Comparison of ENCODE assay signal across 24 cellular contexts in genomic region chr19:11458236-11458900, GRCh38. TPM values are rescaled to one million over a fixed set of nuclear protein-coding genes. Genes with fewer than 3 reads are reported as not detected.
A peak's percentile ranks its signal among the peaks of the same experiment; 100 is the strongest.
DNase-seq lines count a peak whose midpoint lies in the region; ATAC-seq, FAIRE-seq and TF ChIP-seq lines count a peak whose summit lies in the region.
"Had no signal": no experiment of that assay in that cellular context is flagged by ENCODE, and none has a peak within 500 bp of the region (broad histone marks: within the 10 kb centered on the region; RNA-seq: fewer than 3 reads in every experiment).

No MANE protein-coding gene starts in this region.

- peaks cover 18% of the 10 kb centered on the region for H3K27me3 Mint-ChIP-seq in T-helper 17 cell
- H3K27me3 Mint-ChIP-seq in activated naive CD4-positive, alpha-beta T cell treated with anti-CD3 and anti-CD28 coated beads, Interleukin-2, amount 10 ng/mL, durations not matched to agents 7 days and 5 days, result peaks cover 26% of the 10 kb centered on the region

- peak overlapping the region in 1 of 2 donors; percentile 45 for H3K4me3 ChIP-seq in neuronal stem cell (ENCODE audit: low read length in 2 of 2)
- H3K4me3 ChIP-seq in coronary artery, result no peak overlapping the region
- H3K4me3 ChIP-seq: GM23248 had no signal

- H2AK5ac ChIP-seq in neuronal stem cell (ENCODE audit: low read depth, low read length), result no peak overlapping the region

- TF ChIP-seq POLR2A in GM12892 (IDR thresholded peaks at IDR 0.05; ENCODE audit: low read depth, low read length), result no peak

- H3K4me1 Mint-ChIP-seq in T-helper 17 cell, result no peaks in the 10 kb centered on the region
- H3K4me1 Mint-ChIP-seq in activated naive CD4-positive, alpha-beta T cell treated with anti-CD3 and anti-CD28 coated beads, Interleukin-2, amount 10 ng/mL, durations not matched to agents 7 days and 5 days, result no peaks in the 10 kb centered on the region

- H2AFZ ChIP-seq in neuronal stem cell (ENCODE audit: low read length), result no peak overlapping the region
- H2AFZ ChIP-seq: GM23248 had no signal

- H3K9me3 Mint-ChIP-seq in activated naive CD4-positive, alpha-beta T cell treated with anti-CD3 and anti-CD28 coated beads, Interleukin-2, amount 10 ng/mL, durations not matched to agents 7 days and 5 days, result no peaks in the 10 kb centered on the region
- H3K9me3 Mint-ChIP-seq: CD4-positive, CD25-positive, alpha-beta regulatory T cell had no signal

- CTCF ChIA-PET in activated naive CD4-positive, alpha-beta T cell treated with anti-CD3 and anti-CD28 coated beads, Interleukin-2, amount 10 ng/mL, durations not matched to agents 7 days and 5 days (lab: Charles Lee), result interaction anchor here (0.6 to 1.5 kb wide), 2 partner anchors 8 to 27 kb away, joined by 3 to 4 read pairs; no protein-coding TSS in a partner anchor

- no peak for ATAC-seq in T-helper 17 cell
- no peak for ATAC-seq in activated CD4-positive, CD25-positive, alpha-beta regulatory T cell treated with anti-CD3 and anti-CD28 coated beads, Interleukin-2, amount 50 U/mL, for 24 hours

- no peak overlapping the region for H3K27ac Mint-ChIP-seq in T-helper 17 cell
- no peak overlapping the region for H3K27ac Mint-ChIP-seq in activated naive CD4-positive, alpha-beta T cell treated with anti-CD3 and anti-CD28 coated beads, Interleukin-2, amount 10 ng/mL, durations not matched to agents 7 days and 5 days
- H3K27ac Mint-ChIP-seq: CD4-positive, CD25-positive, alpha-beta regulatory T cell had no signal

- no peak overlapping the region for H2BK120ac ChIP-seq in neuronal stem cell (ENCODE audit: low read depth, low read length)

- peaks cover 0 to 2% of the 10 kb centered on the region in 2 donors for H3K4me1 ChIP-seq in neuronal stem cell (ENCODE audit: control insufficient read depth in 2 of 2, insufficient read depth in 1 of 2, low read depth in 1 of 2, low read length in 2 of 2)
- H3K4me1 ChIP-seq: BE2C had no signal

- H4K8ac ChIP-seq in neuronal stem cell (ENCODE audit: low read depth, low read length), result no peak overlapping the region

- H3K4me3 Mint-ChIP-seq in T-helper 17 cell, result peak overlapping the region; percentile 7
- no peak overlapping the region for H3K4me3 Mint-ChIP-seq in activated naive CD4-positive, alpha-beta T cell treated with anti-CD3 and anti-CD28 coated beads, Interleukin-2, amount 10 ng/mL, durations not matched to agents 7 days and 5 days
- H3K4me3 Mint-ChIP-seq: CD4-positive, CD25-positive, alpha-beta regulatory T cell had no signal

- no peak for FAIRE-seq in GM12892 (lab: Jason Lieb, UNC)

- peaks cover 2% of the 10 kb centered on the region for H3K36me3 Mint-ChIP-seq in T-helper 17 cell (ENCODE audit: low read depth)
- H3K36me3 Mint-ChIP-seq in activated naive CD4-positive, alpha-beta T cell treated with anti-CD3 and anti-CD28 coated beads, Interleukin-2, amount 10 ng/mL, durations not matched to agents 7 days and 5 days, result no peaks in the 10 kb centered on the region
- H3K36me3 Mint-ChIP-seq: CD4-positive, CD25-positive, alpha-beta regulatory T cell had no signal

- no peak overlapping the region for H4K91ac ChIP-seq in neuronal stem cell (ENCODE audit: low read depth, low read length, poor library complexity)

- DNase-seq in GM12892 (ENCODE audit: insufficient read length), result peak; percentile 3
- DNase-seq in T-helper 17 cell, result no peak
- DNase-seq in ecto neural progenitor cell (ENCODE audit: low spot score), result peak; percentile 43
- DNase-seq in neuronal stem cell (ENCODE audit: low spot score), result no peak
- no peak for DNase-seq in coronary artery (ENCODE audit: low spot score)
- DNase-seq in midbrain (lab: John Stamatoyannopoulos, UW), result no peak
- no peak for DNase-seq in activated naive CD4-positive, alpha-beta T cell treated with anti-CD3 and anti-CD28 coated beads, Interleukin-2, amount 10 ng/mL, durations not matched to agents 7 days and 5 days
- DNase-seq: BE2C; CD4-positive, CD25-positive, alpha-beta regulatory T cell; DMS79; GM23248; HCEC 1CT; NCI-H1105; NCI-H2029 treated with DMSO at 0.1 percent for 48 hours; NCI-H226; NCI-H510A treated with DMSO at 0.1 percent for 48 hours; NCI-H748 treated with DMSO at 0.1 percent for 48 hours; NK-92 treated with Interleukin-12 subunit alpha and Interleukin-12 subunit beta, amount 100 ng/mL, for 24 hours; SHP77 treated with DMSO at 0.1 percent for 48 hours had no signal

- no peak overlapping the region for H2BK15ac ChIP-seq in neuronal stem cell (ENCODE audit: low read length)

- peak overlapping the region; percentile 74 for H3K9ac ChIP-seq in neuronal stem cell (ENCODE audit: low read depth, low read length, poor library complexity)
- H3K9ac ChIP-seq: GM23248 had no signal

- H3K23ac ChIP-seq in neuronal stem cell (ENCODE audit: low read depth, low read length, poor library complexity), result peak overlapping the region; percentile 75

- no peak overlapping the region for H3K4me2 ChIP-seq in neuronal stem cell (ENCODE audit: insufficient read depth, low read length, poor library complexity, severe bottlenecking)

- peak overlapping the region; percentile 25 for H3K14ac ChIP-seq in neuronal stem cell (ENCODE audit: low read length)

- H3K27ac ChIP-seq in neuronal stem cell (replicated peaks; ENCODE audit: low read length), result no peak overlapping the region
- H3K27ac ChIP-seq in coronary artery, result no peak overlapping the region
- H3K27ac ChIP-seq: GM23248, HL-60, RWPE1 had no signal

- peak overlapping the region; percentile 53 for H3K18ac ChIP-seq in neuronal stem cell (ENCODE audit: low read length)

- no peaks in the 10 kb centered on the region for H3K27me3 ChIP-seq in neuronal stem cell (ENCODE audit: control insufficient read depth in 3 of 3, insufficient read depth in 3 of 3, low read depth in 1 of 3, low read length in 3 of 3)
- H3K27me3 ChIP-seq: BE2C had no signal

- WGBS in neuronal stem cell (ENCODE audit: extremely low coverage in 2 of 2, insufficient read length in 2 of 2, insufficient replicate concordance in 1 of 2), 2 donors, result no CpG with 5 or more reads among the region's 19 CpGs

- peaks cover 3% of the 10 kb centered on the region for H3K79me1 ChIP-seq in neuronal stem cell (ENCODE audit: low read depth, low read length)

- H3K9me3 ChIP-seq in T-helper 17 cell (ENCODE audit: control insufficient read depth, low read length, poor library complexity, severe bottlenecking) (no peaks in the 10 kb centered on the region), neuronal stem cell (replicated peaks in 1 of 2; ENCODE audit: control insufficient read depth in 2 of 2, insufficient read depth in 1 of 2, low read depth in 1 of 2, low read length in 2 of 2) (no peaks in the 10 kb centered on the region)
- H3K9me3 ChIP-seq: BE2C had no signal

- H2BK12ac ChIP-seq in neuronal stem cell (ENCODE audit: low read length), result no peak overlapping the region

- H3K36me3 ChIP-seq in neuronal stem cell (replicated peaks in 1 of 2; ENCODE audit: control insufficient read depth in 2 of 2, insufficient read depth in 2 of 2, low read length in 2 of 2), result peaks cover 0 to 82% of the 10 kb centered on the region in 2 donors

- TF ChIP-seq CTCF in coronary artery (IDR thresholded peaks at IDR 0.05), result no peak

- peak overlapping the region; percentile 30 for H2BK5ac ChIP-seq in neuronal stem cell (ENCODE audit: low read length)

- no peak overlapping the region for H3K4ac ChIP-seq in neuronal stem cell (ENCODE audit: low read length)

RNA-seq across cellular contexts. Expression of gene ELAVL3, which starts 22.5 kb away (rescaled TPM):
- polyA plus RNA-seq in GM12892 (2012; ENCODE audit: missing spikeins), result 0.38 TPM
- under 1 TPM in 1 of 2 donors, not detected in 1; 0.26 TPM for total RNA-seq in T-helper 17 cell
- 0.98 TPM for polyA plus RNA-seq in neuronal stem cell (2013, experiment 1 of 2)
- polyA plus RNA-seq in neuronal stem cell (2013, experiment 2 of 2), result 0.86 TPM
- total RNA-seq: CD4-positive, CD25-positive, alpha-beta regulatory T cell; GM23248; HT1080 had no signal
- polyA plus RNA-seq: CD4-positive, CD25-positive, alpha-beta regulatory T cell; GM23248 had no signal

RNA-seq across cellular contexts. Expression of gene PRKCSH, which starts 22.9 kb away (rescaled TPM):
- 113 TPM for polyA plus RNA-seq in GM12892 (2012; ENCODE audit: missing spikeins)
- total RNA-seq in T-helper 17 cell, result 100 to 1,000 TPM; 233 to 250 TPM
- polyA plus RNA-seq in neuronal stem cell (2013, experiment 1 of 2), result 199 TPM
- 201 TPM for polyA plus RNA-seq in neuronal stem cell (2013, experiment 2 of 2)

RNA-seq across cellular contexts. Expression of gene ODAD3, which starts 23.4 kb away (rescaled TPM):
- polyA plus RNA-seq in GM12892 (2012; ENCODE audit: missing spikeins), result 0.74 TPM
- not detected for total RNA-seq in T-helper 17 cell
- polyA plus RNA-seq in neuronal stem cell (2013, experiment 1 of 2), result 0.91 TPM
- polyA plus RNA-seq in neuronal stem cell (2013, experiment 2 of 2), result 1.2 TPM
- total RNA-seq: CD4-positive, CD25-positive, alpha-beta regulatory T cell had no signal
- polyA plus RNA-seq: CD4-positive, CD25-positive, alpha-beta regulatory T cell had no signal

RNA-seq across cellular contexts. Expression of gene RGL3, which starts 39.3 kb away (rescaled TPM):
- 0.34 TPM for polyA plus RNA-seq in GM12892 (2012; ENCODE audit: missing spikeins)
- not detected for total RNA-seq in T-helper 17 cell
- 0.66 TPM for polyA plus RNA-seq in neuronal stem cell (2013, experiment 1 of 2)
- 0.51 TPM for polyA plus RNA-seq in neuronal stem cell (2013, experiment 2 of 2)
- total RNA-seq: A673; CD4-positive, CD25-positive, alpha-beta regulatory T cell; HT1080 had no signal
- polyA plus RNA-seq: CD4-positive, CD25-positive, alpha-beta regulatory T cell had no signal

RNA-seq across cellular contexts. Expression of gene ZNF653, which starts 47.3 kb away (rescaled TPM):
- 3.9 TPM for polyA plus RNA-seq in GM12892 (2012; ENCODE audit: missing spikeins)
- 10 to 100 TPM; 15.3 to 15.6 TPM for total RNA-seq in T-helper 17 cell
- polyA plus RNA-seq in neuronal stem cell (2013, experiment 1 of 2), result 8.3 TPM
- polyA plus RNA-seq in neuronal stem cell (2013, experiment 2 of 2), result 7.7 TPM

Comparison
In these comparisons a context has a peak if more than half of its experiments do, and no peak if none do; other contexts are left out.
1. DNase-seq: peak in GM12892 (single experiment) and ecto neural progenitor cell (single experiment); none in T-helper 17 cell (0 of 3), neuronal stem cell (single experiment), coronary artery (single experiment), midbrain (single experiment) and activated naive CD4-positive, alpha-beta T cell treated with anti-CD3 and anti-CD28 coated beads, Interleukin-2, amount 10 ng/mL, durations not matched to agents 7 days and 5 days (single experiment).